In genomic region chr10:82943142-82943541, GRCh38 we compare ENCODE assay signal across 18 cellular contexts.
"Had no signal": no experiment of that assay in that cellular context is flagged by ENCODE, and none has a peak within 500 bp of the region (broad histone marks: within the 10 kb centered on the region; RNA-seq: fewer than 3 reads in every experiment).

No MANE protein-coding gene starts in this region.

- H3K4me1 Mint-ChIP-seq: activated CD4-positive, alpha-beta T cell treated with anti-CD3 and anti-CD28 coated beads, Interleukin-2, amount 10 ng/mL, durations not matched to agents 24 days and 14 days; naive thymus-derived CD8-positive, alpha-beta T cell had no signal

- H3K4me3 ChIP-seq: mucosa of descending colon had no signal

- H3K27ac Mint-ChIP-seq: activated CD4-positive, alpha-beta T cell treated with anti-CD3 and anti-CD28 coated beads, Interleukin-2, amount 10 ng/mL, durations not matched to agents 24 days and 14 days; activated CD8-positive, alpha-beta T cell treated with anti-CD3 and anti-CD28 coated beads, Interleukin-2, amount 10 ng/mL, durations not matched to agents 7 days and 5 days; activated naive CD4-positive, alpha-beta T cell treated with anti-CD3 and anti-CD28 coated beads, Interleukin-2, amount 50 U/mL, for 72 hours; effector memory CD8-positive, alpha-beta T cell; naive thymus-derived CD8-positive, alpha-beta T cell; stimulated activated naive CD8-positive, alpha-beta T cell treated with anti-CD3 and anti-CD28 coated beads, Interleukin-15, Interleukin-2, amounts not matched to agents 100 ng/mL and 50 ng/mL, for 24 hours; T-helper 2 cell treated with Interferon-gamma antibody and Interleukin-4, amounts not matched to agents 5 μg/mL and 100 μg/mL, for 36 hours; type B pancreatic cell had no signal

- H3K4me3 Mint-ChIP-seq: activated CD4-positive, alpha-beta T cell treated with anti-CD3 and anti-CD28 coated beads, Interleukin-2, amount 10 ng/mL, durations not matched to agents 24 days and 14 days; activated CD8-positive, alpha-beta T cell treated with anti-CD3 and anti-CD28 coated beads, Interleukin-2, amount 10 ng/mL, durations not matched to agents 7 days and 5 days; effector memory CD8-positive, alpha-beta T cell; naive thymus-derived CD8-positive, alpha-beta T cell; stimulated activated naive CD8-positive, alpha-beta T cell treated with anti-CD3 and anti-CD28 coated beads, Interleukin-15, Interleukin-2, amounts not matched to agents 100 ng/mL and 50 ng/mL, for 24 hours; T-helper 2 cell treated with Interferon-gamma antibody and Interleukin-4, amounts not matched to agents 5 μg/mL and 100 μg/mL, for 36 hours; type B pancreatic cell had no signal

- H3K36me3 ChIP-seq: neutrophil had no signal

- H3K27me3 Mint-ChIP-seq: activated CD4-positive, alpha-beta T cell treated with anti-CD3 and anti-CD28 coated beads, Interleukin-2, amount 10 ng/mL, durations not matched to agents 24 days and 14 days; effector memory CD8-positive, alpha-beta T cell; stimulated activated naive CD8-positive, alpha-beta T cell treated with anti-CD3 and anti-CD28 coated beads, Interleukin-15, Interleukin-2, amounts not matched to agents 100 ng/mL and 50 ng/mL, for 24 hours; type B pancreatic cell had no signal

- H3K9me3 ChIP-seq: neutrophil had no signal

- DNase-seq: activated CD4-positive, alpha-beta T cell treated with anti-CD3 and anti-CD28 coated beads, Interleukin-2, amount 10 ng/mL, durations not matched to agents 24 days and 14 days; activated CD4-positive, CD25-positive, alpha-beta regulatory T cell; activated CD8-positive, alpha-beta memory T cell treated with anti-CD3 and anti-CD28 coated beads, Interleukin-2, amount 50 U/mL, for 4 hours; activated CD8-positive, alpha-beta T cell treated with anti-CD3 and anti-CD28 coated beads, Interleukin-2, amount 10 ng/mL, durations not matched to agents 7 days and 5 days; activated effector memory CD4-positive, alpha-beta T cell treated with anti-CD3 and anti-CD28 coated beads, Interleukin-2, amount 50 U/mL, for 16 hours; activated T-cell treated with anti-CD3 and anti-CD28 coated beads, Interleukin-2, amount 50 U/mL, for 48 hours; dermis blood vessel endothelial cell; effector memory CD8-positive, alpha-beta T cell; head of caudate nucleus; mammary epithelial cell; naive thymus-derived CD8-positive, alpha-beta T cell; small intestine had no signal

- H3K27me3 ChIP-seq: neutrophil had no signal

- H3K9me3 Mint-ChIP-seq: activated CD4-positive, alpha-beta T cell treated with anti-CD3 and anti-CD28 coated beads, Interleukin-2, amount 10 ng/mL, durations not matched to agents 24 days and 14 days; type B pancreatic cell had no signal

- H3K36me3 Mint-ChIP-seq: activated naive CD4-positive, alpha-beta T cell treated with anti-CD3 and anti-CD28 coated beads, Interleukin-2, amount 50 U/mL, for 72 hours; type B pancreatic cell had no signal
